11 cellular contexts compared by ENCODE assay signal in the genomic region with DNA sequence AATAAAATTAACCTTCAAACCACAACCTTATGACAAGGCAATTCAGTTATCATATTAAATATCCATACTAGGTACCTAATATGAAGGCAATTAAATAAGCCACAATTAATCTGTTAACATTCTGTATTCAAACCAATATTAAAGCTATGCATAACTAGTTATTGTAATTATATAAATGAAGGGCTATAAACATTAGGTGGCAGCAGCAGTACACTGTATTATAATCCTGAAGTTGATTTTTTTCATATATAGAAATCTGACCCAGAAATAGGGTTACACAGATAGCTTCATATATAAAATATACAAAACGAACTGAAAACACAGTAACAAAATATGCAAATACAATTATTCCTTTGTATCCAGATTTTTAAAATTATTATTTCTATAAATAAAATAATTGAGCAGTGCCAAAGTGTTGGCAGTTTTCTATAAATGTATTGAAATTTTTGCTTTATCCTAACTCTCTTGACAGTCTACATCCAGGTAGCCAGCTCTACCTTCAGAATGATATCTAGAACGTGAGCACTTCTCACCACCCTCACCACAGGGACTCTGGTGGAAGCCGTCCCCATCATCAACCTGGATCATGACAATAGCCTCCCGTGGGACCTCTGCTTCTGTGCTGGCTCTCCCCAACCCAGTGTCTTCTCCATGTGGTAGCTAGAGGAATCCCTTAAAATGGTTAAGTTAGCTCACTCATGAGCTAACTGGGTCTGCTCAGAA.
A peak's percentile ranks its signal among the peaks of the same experiment; 100 is the strongest.
DNase-seq lines count a peak whose midpoint lies in the region; ATAC-seq, FAIRE-seq and TF ChIP-seq lines count a peak whose summit lies in the region.
"Had no signal": no experiment of that assay in that cellular context is flagged by ENCODE, and none has a peak within 500 bp of the region (broad histone marks: within the 10 kb centered on the region; RNA-seq: fewer than 3 reads in every experiment).

No MANE protein-coding gene starts in this region.

- peak; percentile 56 to 67 for TF ChIP-seq RAD21 in liver (IDR thresholded peaks at IDR 0.05)
- TF ChIP-seq RAD21 in HepG2 (CRISPR knock-in tag; IDR thresholded peaks at IDR 0.05), result no peak

- DNase-seq in HepG2 (ENCODE audit: low spot score) (no peak), RKO (ENCODE audit: low spot score) (peak; percentile 27), cerebellar nuclear complex (lab: John Stamatoyannopoulos, UW) (no peak), Caco-2 (no peak), nephron progenitor cell (no peak)
- DNase-seq in stimulated activated CD4-positive, alpha-beta T cell treated with anti-CD3 and anti-CD28 coated beads, Interleukin-12 subunit alpha, Interleukin-12 subunit beta, amount 100 ng/mL, for 4 hours, result no peak
- DNase-seq: caudate nucleus, retina had no signal

- H3K4me3 Mint-ChIP-seq in Caco-2 (ENCODE audit: unreplicated experiment), result no peak overlapping the region
- no peak overlapping the region for H3K4me3 Mint-ChIP-seq in nephron progenitor cell

- H3K9me3 Mint-ChIP-seq in Caco-2 (ENCODE audit: unreplicated experiment) (no peaks in the 10 kb centered on the region), nephron progenitor cell (no peaks in the 10 kb centered on the region)

- in situ Hi-C loops in HepG2 (cut with HindIII; ENCODE audit: extremely low pct_ligation_motif_present, low pct_unique_long_range_greater_than_20kb), result no loop called here

- POLR2A ChIA-PET in HepG2 (lab: Yijun Ruan, JAX) (no interaction called here), Caco-2 (lab: Charles Lee) (no interaction called here)

- no peak overlapping the region for H3K4me3 ChIP-seq in liver (ENCODE audit: low read depth in 1 of 3, low read length in 3 of 3)
- H3K4me3 ChIP-seq in HepG2 (replicated peaks in 1 of 3; ENCODE audit: insufficient read depth in 1 of 3, low read depth in 2 of 3, low read length in 3 of 3), result no peak overlapping the region
- no peak overlapping the region for H3K4me3 ChIP-seq in Caco-2 (ENCODE audit: low read depth, low read length)

- TF ChIP-seq POLR2A in HepG2 (IDR thresholded peaks at IDR 0.05; ENCODE audit: insufficient read depth in 1 of 2, low read depth in 2 of 2, low read length in 2 of 2), result no peak

- peaks cover 33% of the 10 kb centered on the region for H3K79me2 ChIP-seq in HepG2 (ENCODE audit: insufficient read depth, low read length)

- peak; percentile 7 for TF ChIP-seq CTCF in liver (IDR thresholded peaks at IDR 0.05; ENCODE audit: low read depth, low read length, missing input control)
- no peak for TF ChIP-seq CTCF in HepG2 (CRISPR knock-in tag; IDR thresholded peaks at IDR 0.05)
- TF ChIP-seq CTCF in Caco-2 (IDR thresholded peaks at IDR 0.05; ENCODE audit: insufficient read depth in 1 of 2, low read depth in 1 of 2, low read length in 1 of 2, severe bottlenecking in 1 of 2, unreplicated experiment in 1 of 2), result no peak
- no peak for TF ChIP-seq CTCF in nephron progenitor cell (IDR thresholded peaks at IDR 0.05)

- intact Hi-C loops in HepG2 (cut with micrococcal nuclease; ENCODE audit: unreplicated experiment) (no loop called here), Caco-2 (cut with micrococcal nuclease; ENCODE audit: unreplicated experiment) (no loop called here)

- no peak for ATAC-seq in HepG2

- no peaks in the 10 kb centered on the region for H3K27me3 Mint-ChIP-seq in Caco-2 (ENCODE audit: insufficient read depth, unreplicated experiment)
- H3K27me3 Mint-ChIP-seq in nephron progenitor cell (ENCODE audit: low read depth, poor library complexity), result peaks cover 3% of the 10 kb centered on the region

- FAIRE-seq in HepG2 (lab: Jason Lieb, UNC), result no peak
- peak; percentile 91 for FAIRE-seq in islet of Langerhans (lab: Jason Lieb, UNC)

- no peak overlapping the region for H3K27ac Mint-ChIP-seq in Caco-2 (ENCODE audit: unreplicated experiment)
- H3K27ac Mint-ChIP-seq in nephron progenitor cell, result no peak overlapping the region

- 86% methylated on average over 4 of the region's 4 CpGs for WGBS in liver
- 93% methylated on average over 4 of the region's 4 CpGs for WGBS in HepG2 (ENCODE audit: low lambda C conversion rate)

- peaks cover 7% of the 10 kb centered on the region; the same call in 1 of the 2 replicates for H4K20me1 ChIP-seq in HepG2 (ENCODE audit: insufficient read depth, low read length)

- H3K9me3 ChIP-seq in liver (ENCODE audit: control insufficient read depth in 4 of 4, low read length in 3 of 4) (no peaks in the 10 kb centered on the region), HepG2 (ENCODE audit: low read length) (no peaks in the 10 kb centered on the region), Caco-2 (no peaks in the 10 kb centered on the region)

- TF ChIP-seq EP300 in HepG2 (IDR thresholded peaks at IDR 0.05; ENCODE audit: low read depth in 2 of 2, low read length in 2 of 2) (no peak), HepG2 (CRISPR knock-in tag; IDR thresholded peaks at IDR 0.05; ENCODE audit: borderline replicate concordance) (no peak)

- H3K4me1 ChIP-seq in liver (ENCODE audit: control insufficient read depth in 4 of 4, insufficient read depth in 4 of 4, low read length in 3 of 4) (peaks cover 11 to 32% (median 24%) of the 10 kb centered on the region in 4 donors), HepG2 (ENCODE audit: insufficient read depth, low read length) (peaks cover 33% of the 10 kb centered on the region), Caco-2 (peaks cover 19% of the 10 kb centered on the region)

- H3K9ac ChIP-seq in liver (ENCODE audit: low read depth in 1 of 2, low read length in 2 of 2) (no peak overlapping the region), HepG2 (ENCODE audit: insufficient read depth, low read depth, low read length) (no peak overlapping the region)
- H3K9ac ChIP-seq: KMS-11 had no signal

- no peak overlapping the region for H2AFZ ChIP-seq in HepG2 (ENCODE audit: low read length)

- peaks cover 35% of the 10 kb centered on the region for H3K4me1 Mint-ChIP-seq in Caco-2 (ENCODE audit: low read depth, unreplicated experiment)
- peaks cover 64% of the 10 kb centered on the region for H3K4me1 Mint-ChIP-seq in nephron progenitor cell

- no peak overlapping the region for H3K4me2 ChIP-seq in HepG2 (ENCODE audit: low read depth, low read length)
- H3K4me2 ChIP-seq: KMS-11 had no signal

- H3K36me3 Mint-ChIP-seq in Caco-2 (ENCODE audit: insufficient read depth, unreplicated experiment) (peaks cover 5% of the 10 kb centered on the region), nephron progenitor cell (ENCODE audit: low read depth) (no peaks in the 10 kb centered on the region)

- H3K27ac ChIP-seq in liver (ENCODE audit: low read depth in 1 of 2, low read length in 2 of 2), result no peak overlapping the region
- no peak overlapping the region for H3K27ac ChIP-seq in HepG2 (ENCODE audit: extremely low read length, insufficient read depth, low read length)
- H3K27ac ChIP-seq: KMS-11 had no signal

- CTCF ChIA-PET in HepG2 (lab: Yijun Ruan, JAX; ENCODE audit: low intra/inter-chr PET ratio, low total read pairs), result no interaction called here
- CTCF ChIA-PET in Caco-2 (lab: Charles Lee), result interaction anchor here (1.0 kb wide), 2 partner anchors 95 to 137 kb away, joined by 3 read pairs; no protein-coding TSS in a partner anchor

- no peaks in the 10 kb centered on the region for H3K36me3 ChIP-seq in liver (ENCODE audit: control insufficient read depth in 4 of 4, insufficient read depth in 3 of 4, low read depth in 1 of 4, low read length in 3 of 4)
- no peaks in the 10 kb centered on the region for H3K36me3 ChIP-seq in HepG2 (replicated peaks in 1 of 2; ENCODE audit: control insufficient read depth in 1 of 2, insufficient read depth in 2 of 2, low read length in 2 of 2)
- H3K36me3 ChIP-seq in Caco-2 (ENCODE audit: control insufficient read depth, insufficient read depth, low read length), result no peaks in the 10 kb centered on the region

- BruUV-seq in HepG2 (replicated peaks; lab: Mats Ljungman, UMichigan), result no TSS peak
- BruUV-seq in Caco-2 (replicated peaks; lab: Mats Ljungman, UMichigan), result no TSS peak

- H3K27me3 ChIP-seq in liver (ENCODE audit: control insufficient read depth in 4 of 4, insufficient read depth in 4 of 4, low read length in 3 of 4), result no peaks in the 10 kb centered on the region
- no peaks in the 10 kb centered on the region for H3K27me3 ChIP-seq in HepG2 (ENCODE audit: control insufficient read depth in 1 of 2, insufficient read depth in 2 of 2, low read length in 2 of 2)
- H3K27me3 ChIP-seq in Caco-2 (replicated peaks; ENCODE audit: control insufficient read depth, insufficient read depth, low read length), result no peaks in the 10 kb centered on the region

TF ChIP-seq in liver, 16 proteins besides CTCF, POLR2A, EP300 and RAD21 (continues in another document):
- TF ChIP-seq EGR1 (IDR thresholded peaks at IDR 0.05; ENCODE audit: low read depth in 2 of 2) (no peak), HNF4A (conservative IDR thresholded peaks at IDR 0.05) (no peak), FOXA1 (IDR thresholded peaks at IDR 0.05) (no peak), JUND (IDR thresholded peaks at IDR 0.05) (no peak), SP1 (IDR thresholded peaks at IDR 0.05) (no peak)
- TF ChIP-seq, protein P1, sequence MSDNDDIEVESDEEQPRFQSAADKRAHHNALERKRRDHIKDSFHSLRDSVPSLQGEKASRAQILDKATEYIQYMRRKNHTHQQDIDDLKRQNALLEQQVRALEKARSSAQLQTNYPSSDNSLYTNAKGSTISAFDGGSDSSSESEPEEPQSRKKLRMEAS (IDR thresholded peaks at IDR 0.05), result no peak

TF ChIP-seq in HepG2, 621 proteins besides CTCF, POLR2A, EP300 and RAD21:
- TF ChIP-seq PRPF4 (IDR thresholded peaks at IDR 0.05; ENCODE audit: low read depth, low read length, poor library complexity, severe bottlenecking), result no peak
- TF ChIP-seq HNRNPL (IDR thresholded peaks at IDR 0.05; ENCODE audit: low read depth, low read length), result no peak
- TF ChIP-seq, protein P2, sequence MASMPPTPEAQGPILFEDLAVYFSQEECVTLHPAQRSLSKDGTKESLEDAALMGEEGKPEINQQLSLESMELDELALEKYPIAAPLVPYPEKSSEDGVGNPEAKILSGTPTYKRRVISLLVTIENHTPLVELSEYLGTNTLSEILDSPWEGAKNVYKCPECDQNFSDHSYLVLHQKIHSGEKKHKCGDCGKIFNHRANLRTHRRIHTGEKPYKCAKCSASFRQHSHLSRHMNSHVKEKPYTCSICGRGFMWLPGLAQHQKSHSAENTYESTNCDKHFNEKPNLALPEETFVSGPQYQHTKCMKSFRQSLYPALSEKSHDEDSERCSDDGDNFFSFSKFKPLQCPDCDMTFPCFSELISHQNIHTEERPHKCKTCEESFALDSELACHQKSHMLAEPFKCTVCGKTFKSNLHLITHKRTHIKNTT (CRISPR knock-in tag; IDR thresholded peaks at IDR 0.05), result no peak
- TF ChIP-seq ATF1 (CRISPR knock-in tag; IDR thresholded peaks at IDR 0.05), result no peak
- TF ChIP-seq SKI (IDR thresholded peaks at IDR 0.05; ENCODE audit: partially characterized antibody), result no peak
